8 cellular contexts compared by ENCODE assay signal in genomic region chr1:46246548-46247432, GRCh38.
DNase-seq lines count a peak whose midpoint lies in the region; ATAC-seq, FAIRE-seq and TF ChIP-seq lines count a peak whose summit lies in the region.

No MANE protein-coding gene starts in this region.

- peaks cover 8% of the 10 kb centered on the region for H3K4me1 ChIP-seq in iPS-15b (ENCODE audit: control insufficient read depth, insufficient read depth, low read length)

- H3K36me3 ChIP-seq in SK-N-MC (ENCODE audit: insufficient read depth, low read length) (peaks cover 20% of the 10 kb centered on the region), iPS-15b (ENCODE audit: control insufficient read depth, insufficient read depth, low read length) (peaks cover 13% of the 10 kb centered on the region)

- DNase-seq in D721Med (ENCODE audit: insufficient read length, low spot score) (peak; percentile 96), SK-N-MC (ENCODE audit: low read depth, low spot score) (no peak), astrocyte of the spinal cord (ENCODE audit: low read depth, low spot score) (no peak), GOT3 (lab: John Stamatoyannopoulos, UW) (no peak)
- peak; percentile 40 to 49 for DNase-seq in stimulated activated CD4-positive, alpha-beta T cell treated with anti-CD3 and anti-CD28 coated beads, Interleukin-12 subunit alpha, Interleukin-12 subunit beta, amount 100 ng/mL, for 24 hours (ENCODE audit: low read depth in 2 of 2)

- H3K9me3 ChIP-seq in SK-N-MC (ENCODE audit: low read depth, low read length) (no peaks in the 10 kb centered on the region), iPS-15b (ENCODE audit: control insufficient read depth, insufficient read depth, low read length) (no peaks in the 10 kb centered on the region)

- no peaks in the 10 kb centered on the region for H3K27me3 ChIP-seq in iPS-15b (ENCODE audit: control insufficient read depth, insufficient read depth, low read length)

- H3K27ac ChIP-seq in SK-N-MC = no peak overlapping the region; the same call in 1 of the 2 replicates

- H3K9ac ChIP-seq in SK-N-MC (ENCODE audit: insufficient read length) (peak overlapping the region; percentile 82), iPS-15b (ENCODE audit: low read depth, low read length) (peak overlapping the region; percentile 97)

- FAIRE-seq in D721Med (lab: Jason Lieb, UNC) = no peak

- in situ Hi-C loops in astrocyte of the spinal cord (cut with HindIII; ENCODE audit: low sequenced_read_pairs) = no loop called here

- TF ChIP-seq CTCF in D721Med (IDR thresholded peaks at IDR 0.05; ENCODE audit: insufficient read depth, missing control alignments) = no peak
- no peak for TF ChIP-seq CTCF in astrocyte of the spinal cord (IDR thresholded peaks at IDR 0.05; ENCODE audit: low read depth, low read length)

- peak; percentile 51 for ATAC-seq in GM19438 (IDR thresholded peaks at IDR 0.05; ENCODE audit: low read depth, unreplicated experiment)
- peak; percentile 11 for ATAC-seq in HG03469 (IDR thresholded peaks at IDR 0.05; ENCODE audit: unreplicated experiment)

- H3K4me3 ChIP-seq in SK-N-MC (peak overlapping the region; percentile 96), astrocyte of the spinal cord (ENCODE audit: low read depth, low read length) (peak overlapping the region; percentile 71), iPS-15b (ENCODE audit: low read depth, low read length) (peak overlapping the region; percentile 91)

Comparison
In these comparisons a context has a peak if more than half of its experiments do, and no peak if none do; other contexts are left out.
1. DNase-seq: peak in D721Med (single experiment) and stimulated activated CD4-positive, alpha-beta T cell treated with anti-CD3 and anti-CD28 coated beads, Interleukin-12 subunit alpha, Interleukin-12 subunit beta, amount 100 ng/mL, for 24 hours (2 of 2); none in SK-N-MC (single experiment), astrocyte of the spinal cord (single experiment) and GOT3 (single experiment).
2. Peak in every context shown above with its lines, with median percentiles within 50 percentile points of each other: H3K4me3 ChIP-seq.